In genomic region chr6:42642794-42643193, GRCh38 we compare ENCODE assay signal across 21 cellular contexts.
DNase-seq lines count a peak whose midpoint lies in the region; ATAC-seq and TF ChIP-seq lines count a peak whose summit lies in the region.
"Had no signal": no experiment of that assay in that cellular context is flagged by ENCODE, and none has a peak within 500 bp of the region (broad histone marks: within the 10 kb centered on the region; RNA-seq: fewer than 3 reads in every experiment).

No MANE protein-coding gene starts in this region.

- no peak overlapping the region for H3K4me3 ChIP-seq in mucosa of descending colon
- H3K4me3 ChIP-seq in foreskin fibroblast (ENCODE audit: low read depth in 1 of 2, low read length in 2 of 2), result no peak overlapping the region
- H3K4me3 ChIP-seq: BLaER1 treated with 17β-estradiol and CSF1 and Interleukin-3, amounts not matched to agents 10 nM and 100 nM; MG63; Peyer's patch had no signal

- TF ChIP-seq CTCF in endothelial cell (IDR thresholded peaks at IDR 0.05; ENCODE audit: unreplicated experiment) (no peak), mucosa of descending colon (IDR thresholded peaks at IDR 0.05) (no peak), foreskin fibroblast (IDR thresholded peaks at IDR 0.05; ENCODE audit: low read depth, low read length) (no peak)

- peak overlapping the region; percentile 36 for H3K27ac Mint-ChIP-seq in activated naive CD8-positive, alpha-beta T cell
- no peak overlapping the region for H3K27ac Mint-ChIP-seq in activated naive CD8-positive, alpha-beta T cell treated with anti-CD3 and anti-CD28 coated beads for 36 hours
- H3K27ac Mint-ChIP-seq in endothelial cell (ENCODE audit: unreplicated experiment), result peak overlapping the region; percentile 76
- peak overlapping the region; percentile 18 for H3K27ac Mint-ChIP-seq in stimulated activated effector memory CD8-positive, alpha-beta T cell treated with anti-CD3 and anti-CD28 coated beads, Interleukin-12 subunit alpha, Interleukin-12 subunit beta, amount 100 ng/mL, for 72 hours

- H3K27me3 Mint-ChIP-seq in activated naive CD8-positive, alpha-beta T cell, result no peaks in the 10 kb centered on the region
- H3K27me3 Mint-ChIP-seq in activated naive CD8-positive, alpha-beta T cell treated with anti-CD3 and anti-CD28 coated beads for 36 hours, result no peaks in the 10 kb centered on the region
- H3K27me3 Mint-ChIP-seq in endothelial cell (ENCODE audit: unreplicated experiment), result no peaks in the 10 kb centered on the region

- peaks cover 2% of the 10 kb centered on the region for H3K36me3 Mint-ChIP-seq in activated naive CD8-positive, alpha-beta T cell
- H3K36me3 Mint-ChIP-seq in activated naive CD8-positive, alpha-beta T cell treated with anti-CD3 and anti-CD28 coated beads for 36 hours, result peaks cover 12% of the 10 kb centered on the region
- peaks cover 14% of the 10 kb centered on the region for H3K36me3 Mint-ChIP-seq in endothelial cell (ENCODE audit: low read depth, unreplicated experiment)
- H3K36me3 Mint-ChIP-seq in stimulated activated effector memory CD8-positive, alpha-beta T cell treated with anti-CD3 and anti-CD28 coated beads, Interleukin-12 subunit alpha, Interleukin-12 subunit beta, amount 100 ng/mL, for 72 hours, result peaks cover 97% of the 10 kb centered on the region

- H3K36me3 ChIP-seq in mucosa of descending colon (ENCODE audit: low read depth), result peaks cover 4% of the 10 kb centered on the region

- H3K9me3 ChIP-seq in mucosa of descending colon, result no peaks in the 10 kb centered on the region
- H3K9me3 ChIP-seq: BLaER1 treated with 17β-estradiol and CSF1 and Interleukin-3, amounts not matched to agents 10 nM and 100 nM; MG63; Peyer's patch had no signal

- intact Hi-C loops in mucosa of descending colon (cut with DNase I, micrococcal nuclease), result no loop called here

- H3K4me1 Mint-ChIP-seq in activated naive CD8-positive, alpha-beta T cell (ENCODE audit: low read depth), result peaks cover 2% of the 10 kb centered on the region
- no peaks in the 10 kb centered on the region for H3K4me1 Mint-ChIP-seq in activated naive CD8-positive, alpha-beta T cell treated with anti-CD3 and anti-CD28 coated beads for 36 hours
- peaks cover 8% of the 10 kb centered on the region for H3K4me1 Mint-ChIP-seq in endothelial cell (ENCODE audit: unreplicated experiment)
- peaks cover 9% of the 10 kb centered on the region for H3K4me1 Mint-ChIP-seq in stimulated activated effector memory CD8-positive, alpha-beta T cell treated with anti-CD3 and anti-CD28 coated beads, Interleukin-12 subunit alpha, Interleukin-12 subunit beta, amount 100 ng/mL, for 72 hours

- peak; percentile 25 for ATAC-seq in mucosa of descending colon
- ATAC-seq in stimulated activated effector memory CD8-positive, alpha-beta T cell treated with anti-CD3 and anti-CD28 coated beads, Interleukin-12 subunit alpha, Interleukin-12 subunit beta, amount 100 ng/mL, for 72 hours, result no peak

- no peaks in the 10 kb centered on the region for H3K9me3 Mint-ChIP-seq in activated naive CD8-positive, alpha-beta T cell (ENCODE audit: low read depth)
- H3K9me3 Mint-ChIP-seq in activated naive CD8-positive, alpha-beta T cell treated with anti-CD3 and anti-CD28 coated beads for 36 hours, result no peaks in the 10 kb centered on the region
- H3K9me3 Mint-ChIP-seq in endothelial cell (ENCODE audit: unreplicated experiment), result no peaks in the 10 kb centered on the region
- H3K9me3 Mint-ChIP-seq in stimulated activated effector memory CD8-positive, alpha-beta T cell treated with anti-CD3 and anti-CD28 coated beads, Interleukin-12 subunit alpha, Interleukin-12 subunit beta, amount 100 ng/mL, for 72 hours, result no peaks in the 10 kb centered on the region

- no peak overlapping the region for H3K4me3 Mint-ChIP-seq in activated naive CD8-positive, alpha-beta T cell
- H3K4me3 Mint-ChIP-seq in activated naive CD8-positive, alpha-beta T cell treated with anti-CD3 and anti-CD28 coated beads for 36 hours, result no peak overlapping the region
- no peak overlapping the region for H3K4me3 Mint-ChIP-seq in endothelial cell (ENCODE audit: unreplicated experiment)
- no peak overlapping the region for H3K4me3 Mint-ChIP-seq in stimulated activated effector memory CD8-positive, alpha-beta T cell treated with anti-CD3 and anti-CD28 coated beads, Interleukin-12 subunit alpha, Interleukin-12 subunit beta, amount 100 ng/mL, for 72 hours

- DNase-seq in activated naive CD8-positive, alpha-beta T cell treated with anti-CD3 and anti-CD28 coated beads for 36 hours, result no peak
- DNase-seq in endothelial cell (ENCODE audit: low spot score), result no peak
- DNase-seq in mucosa of descending colon, result no peak
- no peak for DNase-seq in stimulated activated effector memory CD8-positive, alpha-beta T cell treated with anti-CD3 and anti-CD28 coated beads, Interleukin-12 subunit alpha, Interleukin-12 subunit beta, amount 100 ng/mL, for 72 hours (ENCODE audit: low spot score in 2 of 2)
- DNase-seq in EL, result no peak
- no peak for DNase-seq in NCI-H2196 treated with DMSO at 0.1 percent for 48 hours (lab: John Stamatoyannopoulos, UW; ENCODE audit: unreplicated experiment)
- DNase-seq in foreskin fibroblast, result no peak
- DNase-seq: 8988T, DMS53, GF-D8, GOT3, HCEC 1CT, MG63, NCI-H1417 treated with DMSO at 0.1 percent for 48 hours, NCI-H1930, NCI-H345, NCI-H524 treated with DMSO at 0.1 percent for 48 hours, NCI-H82, Peyer's patch had no signal

- H3K4me1 ChIP-seq in mucosa of descending colon (ENCODE audit: low read depth), result no peaks in the 10 kb centered on the region
- H3K4me1 ChIP-seq: Peyer's patch had no signal
